In genomic region chr1:24927886-24928630, GRCh38 we compare ENCODE assay signal across 11 cellular contexts. TPM values are rescaled to one million over a fixed set of nuclear protein-coding genes. Genes with fewer than 3 reads are reported as not detected.
DNase-seq lines count a peak whose midpoint lies in the region; ATAC-seq, FAIRE-seq and TF ChIP-seq lines count a peak whose summit lies in the region.
"Had no signal": no experiment of that assay in that cellular context is flagged by ENCODE, and none has a peak within 500 bp of the region (broad histone marks: within the 10 kb centered on the region; RNA-seq: fewer than 3 reads in every experiment).

No MANE protein-coding gene starts in this region.

- peak overlapping the region; percentile 71 for H3K4me3 ChIP-seq in A673 (ENCODE audit: low read depth, low read length, poor library complexity, severe bottlenecking)

- no TSS peak for BruUV-seq in A673 (replicated peaks; lab: Mats Ljungman, UMichigan)

- no peak for DNase-seq in A673 (ENCODE audit: low spot score)
- DNase-seq in GM12892 (ENCODE audit: insufficient read length): no peak
- DNase-seq in activated CD8-positive, alpha-beta T cell treated with anti-CD3 and anti-CD28 coated beads, Interleukin-2, amount 10 ng/mL, durations not matched to agents 7 days and 5 days: no peak
- DNase-seq in left kidney (ENCODE audit: low read depth, low spot score): peak; percentile 49
- DNase-seq in activated effector memory CD4-positive, alpha-beta T cell treated with Interleukin-2 at 50 U/mL for 16 hours: no peak
- DNase-seq: left cardiac atrium had no signal

- H3K27me3 ChIP-seq in A673 (replicated peaks; ENCODE audit: insufficient read depth, low read depth, low read length, poor library complexity): no peaks in the 10 kb centered on the region

- no peaks in the 10 kb centered on the region for H3K9me3 Mint-ChIP-seq in activated CD8-positive, alpha-beta T cell treated with anti-CD3 and anti-CD28 coated beads, Interleukin-2, amount 10 ng/mL, durations not matched to agents 7 days and 5 days (ENCODE audit: insufficient read depth)

- TF ChIP-seq POLR2A in GM12892 (IDR thresholded peaks at IDR 0.05; ENCODE audit: low read depth, low read length): no peak

- intact Hi-C loops in A673 (cut with micrococcal nuclease; ENCODE audit: unreplicated experiment): no loop called here

- peak overlapping the region; percentile 85 for H3K27ac Mint-ChIP-seq in activated CD8-positive, alpha-beta T cell treated with anti-CD3 and anti-CD28 coated beads, Interleukin-2, amount 10 ng/mL, durations not matched to agents 7 days and 5 days

- H3K4me3 Mint-ChIP-seq in activated CD8-positive, alpha-beta T cell treated with anti-CD3 and anti-CD28 coated beads, Interleukin-2, amount 10 ng/mL, durations not matched to agents 7 days and 5 days: peak overlapping the region; percentile 95

- TF ChIP-seq CTCF in A673 (conservative IDR thresholded peaks at IDR 0.05; ENCODE audit: low read depth, low read length): no peak

- no peaks in the 10 kb centered on the region for H3K36me3 ChIP-seq in A673 (ENCODE audit: insufficient read depth, low read length, poor library complexity, severe bottlenecking)

- no peaks in the 10 kb centered on the region for H3K27me3 Mint-ChIP-seq in activated CD8-positive, alpha-beta T cell treated with anti-CD3 and anti-CD28 coated beads, Interleukin-2, amount 10 ng/mL, durations not matched to agents 7 days and 5 days (ENCODE audit: low read depth)

- H3K4me1 Mint-ChIP-seq in activated CD8-positive, alpha-beta T cell treated with anti-CD3 and anti-CD28 coated beads, Interleukin-2, amount 10 ng/mL, durations not matched to agents 7 days and 5 days (ENCODE audit: low read depth): peaks cover 81% of the 10 kb centered on the region

- no peak for ATAC-seq in activated CD8-positive, alpha-beta T cell treated with anti-CD3 and anti-CD28 coated beads, Interleukin-2, amount 10 ng/mL, durations not matched to agents 7 days and 5 days
- ATAC-seq in HG02884 (IDR thresholded peaks at IDR 0.05; ENCODE audit: unreplicated experiment): no peak
- ATAC-seq in GM19463 (IDR thresholded peaks at IDR 0.05; ENCODE audit: unreplicated experiment): no peak
- ATAC-seq in GM18858 (IDR thresholded peaks at IDR 0.05; ENCODE audit: unreplicated experiment): no peak

- POLR2A ChIA-PET in A673 (lab: Charles Lee; ENCODE audit: low non-redundant PET): no interaction called here
- POLR2A ChIA-PET in activated CD8-positive, alpha-beta T cell treated with anti-CD3 and anti-CD28 coated beads, Interleukin-2, amount 10 ng/mL, durations not matched to agents 7 days and 5 days (lab: Charles Lee): interaction anchor here (0.7 to 8.1 kb wide), 12 partner anchors 11 to 1034 kb away, joined by 3 to 63 read pairs (median 6); partner anchors contain the start of gene SYF2

- no peaks in the 10 kb centered on the region for H3K9me3 ChIP-seq in A673 (ENCODE audit: low read depth, low read length, poor library complexity, severe bottlenecking)

- CTCF ChIA-PET in A673 (lab: Charles Lee): no interaction called here
- CTCF ChIA-PET in activated CD8-positive, alpha-beta T cell treated with anti-CD3 and anti-CD28 coated beads, Interleukin-2, amount 10 ng/mL, durations not matched to agents 7 days and 5 days (lab: Charles Lee): interaction anchor here (0.7 to 9.9 kb wide), 18 partner anchors 11 to 278 kb away, joined by 3 to 85 read pairs (median 4); no protein-coding TSS in a partner anchor

- FAIRE-seq in GM12892 (lab: Jason Lieb, UNC): peak; percentile 92
- FAIRE-seq: G401.6 had no signal

- peaks cover 80% of the 10 kb centered on the region for H3K36me3 Mint-ChIP-seq in activated CD8-positive, alpha-beta T cell treated with anti-CD3 and anti-CD28 coated beads, Interleukin-2, amount 10 ng/mL, durations not matched to agents 7 days and 5 days (ENCODE audit: low read depth)

- H3K27ac ChIP-seq in A673 (ENCODE audit: low read depth, low read length, poor library complexity, severe bottlenecking): peak overlapping the region; percentile 3

- peaks cover 19% of the 10 kb centered on the region for H3K4me1 ChIP-seq in A673 (ENCODE audit: insufficient read depth, low read length, poor library complexity, severe bottlenecking)

RNA-seq across cellular contexts. Expression of gene RUNX3, which starts 2.0 kb away (rescaled TPM):
- total RNA-seq in A673 (2021): 8.6 and 10.2 TPM in 2 replicates
- polyA plus RNA-seq in GM12892 (2012; ENCODE audit: missing spikeins): 38.6 TPM
- 100 to 1,000 TPM; 144 to 147 TPM for total RNA-seq in activated CD8-positive, alpha-beta T cell treated with anti-CD3 and anti-CD28 coated beads, Interleukin-2, amount 10 ng/mL, durations not matched to agents 7 days and 5 days
- total RNA-seq: LHCN-M2 had no signal

Comparison
In these comparisons a context has a peak if more than half of its experiments do, and no peak if none do; other contexts are left out.
1. RNA of gene RUNX3, which starts 2.0 kb away (total RNA-seq): 144 to 147 TPM in activated CD8-positive, alpha-beta T cell treated with anti-CD3 and anti-CD28 coated beads, Interleukin-2, amount 10 ng/mL, durations not matched to agents 7 days and 5 days; 8.6 to 10.2 TPM in A673; every median in the first group is over 10 times any median in the second.